9 cellular contexts compared by ENCODE assay signal in genomic region chr1:243713470-243714186, GRCh38.
DNase-seq lines count a peak whose midpoint lies in the region; ATAC-seq and TF ChIP-seq lines count a peak whose summit lies in the region.
"Had no signal": no experiment of that assay in that cellular context is flagged by ENCODE, and none has a peak within 500 bp of the region (broad histone marks: within the 10 kb centered on the region; RNA-seq: fewer than 3 reads in every experiment).

No MANE protein-coding gene starts in this region.

- TF ChIP-seq CTCF in fibroblast of lung (conservative IDR thresholded peaks at IDR 0.05 in 1 of 2, IDR thresholded peaks at IDR 0.05 in 1 of 2; ENCODE audit: low read depth in 1 of 2, low read length in 2 of 2) (no peak), mammary epithelial cell (conservative IDR thresholded peaks at IDR 0.05 in 1 of 2, IDR thresholded peaks at IDR 0.05 in 1 of 2; ENCODE audit: extremely low read depth in 1 of 2, insufficient read depth in 1 of 2, low read depth in 1 of 2, low read length in 2 of 2) (no peak)

- H3K27ac ChIP-seq in fibroblast of lung (ENCODE audit: insufficient read depth, low read length) = no peak overlapping the region
- no peak overlapping the region for H3K27ac ChIP-seq in mammary epithelial cell (ENCODE audit: insufficient read depth, low read depth, low read length)
- H3K27ac ChIP-seq: neutrophil had no signal

- H3K36me3 ChIP-seq in fibroblast of lung (ENCODE audit: control insufficient read depth, insufficient read depth, low read length) (no peaks in the 10 kb centered on the region), mammary epithelial cell (ENCODE audit: insufficient read depth, low read length) (no peaks in the 10 kb centered on the region)
- H3K36me3 ChIP-seq: neutrophil had no signal

- H3K4me3 ChIP-seq in fibroblast of lung (replicated peaks in 1 of 4; ENCODE audit: control extremely low read depth in 1 of 4, insufficient read depth in 1 of 4, low read depth in 3 of 4, low read length in 4 of 4) (peak overlapping the region in 2 of 4 experiments; percentile 31 to 40), mammary epithelial cell (replicated peaks in 1 of 3; ENCODE audit: insufficient read depth in 1 of 3, low read depth in 2 of 3, low read length in 3 of 3) (no peak overlapping the region)

- dilution Hi-C loops in mammary epithelial cell (cut with HindIII; ENCODE audit: low sequenced_read_pairs) = no loop called here

- WGBS in mammary epithelial cell (ENCODE audit: low coverage, missing lambda C conversion rate) = 82% methylated on average over 10 of the region's 10 CpGs

- H3K4me2 ChIP-seq in fibroblast of lung (ENCODE audit: extremely low read depth, insufficient read depth, low read length) = peak overlapping the region; percentile 36
- H3K4me2 ChIP-seq in mammary epithelial cell (ENCODE audit: insufficient read depth, low read depth, low read length) = no peak overlapping the region

- peak; percentile 21 for DNase-seq in HCEC 1CT
- DNase-seq in NCI-H774 (lab: John Stamatoyannopoulos, UW) = peak; percentile 93
- DNase-seq in fibroblast of lung (ENCODE audit: low read depth in 2 of 2) = peak; percentile 69 to 78
- peak; percentile 87 for DNase-seq in retina
- DNase-seq in DMS114 treated with DMSO at 0.1 percent for 48 hours (lab: John Stamatoyannopoulos, UW; ENCODE audit: unreplicated experiment) = no peak
- DNase-seq in mammary epithelial cell = no peak

- H3K9ac ChIP-seq in fibroblast of lung (ENCODE audit: insufficient read depth, low read length) (no peak overlapping the region), mammary epithelial cell (ENCODE audit: insufficient read depth, low read length) (no peak overlapping the region)

- intact Hi-C loops in mammary epithelial cell (cut with micrococcal nuclease) = no loop called here

- H3K9me3 ChIP-seq in fibroblast of lung (ENCODE audit: control insufficient read depth, insufficient read depth, low read depth, low read length) (no peaks in the 10 kb centered on the region), mammary epithelial cell (replicated peaks; ENCODE audit: insufficient read depth, low read length) (no peaks in the 10 kb centered on the region)
- H3K9me3 ChIP-seq: neutrophil had no signal

- H3K79me2 ChIP-seq in fibroblast of lung (ENCODE audit: control insufficient read depth, insufficient read depth, low read length) (no peaks in the 10 kb centered on the region), mammary epithelial cell (ENCODE audit: insufficient read depth, low read length) (no peaks in the 10 kb centered on the region)

- H3K4me1 ChIP-seq in fibroblast of lung (ENCODE audit: control insufficient read depth, extremely low read depth, insufficient read depth, low read length) (peaks cover 8% of the 10 kb centered on the region), mammary epithelial cell (ENCODE audit: insufficient read depth, low read length) (peaks cover 5% of the 10 kb centered on the region)

- no TSS peak for BruUV-seq in mammary epithelial cell (replicated peaks; lab: Mats Ljungman, UMichigan)

- CTCF ChIA-PET in mammary epithelial cell (lab: Charles Lee; ENCODE audit: low non-redundant PET) = no interaction called here

- no peaks in the 10 kb centered on the region for H3K27me3 ChIP-seq in fibroblast of lung (ENCODE audit: control insufficient read depth, insufficient read depth, low read length)
- no peaks in the 10 kb centered on the region for H3K27me3 ChIP-seq in mammary epithelial cell (ENCODE audit: insufficient read depth, low read length)
- H3K27me3 ChIP-seq: neutrophil had no signal

- in situ Hi-C loops in mammary epithelial cell (cut with MboI; ENCODE audit: low sequenced_read_pairs in 2 of 2) = loop anchor here in 1 of 2 donors (25.0 kb wide), 1 partner anchor 549 kb away; no protein-coding TSS in a partner anchor

- H2AFZ ChIP-seq in fibroblast of lung (ENCODE audit: low read length) (no peak overlapping the region), mammary epithelial cell (ENCODE audit: low read depth, low read length) (no peak overlapping the region)

- ATAC-seq in HG03442 (IDR thresholded peaks at IDR 0.05; ENCODE audit: unreplicated experiment) (no peak), GM19455 (IDR thresholded peaks at IDR 0.05; ENCODE audit: unreplicated experiment) (no peak)

- H4K20me1 ChIP-seq in fibroblast of lung (ENCODE audit: control insufficient read depth, extremely low read depth, insufficient read depth, low read length) (no peaks in the 10 kb centered on the region), mammary epithelial cell (ENCODE audit: insufficient read depth, low read length) (no peaks in the 10 kb centered on the region)

Comparison
In these comparisons a context has a peak if more than half of its experiments do, and no peak if none do; other contexts are left out.
1. DNase-seq: peak in HCEC 1CT (single experiment), NCI-H774 (single experiment), fibroblast of lung (2 of 2) and retina (single experiment); none in DMS114 treated with DMSO at 0.1 percent for 48 hours (single experiment) and mammary epithelial cell (single experiment).